Comparison of ENCODE assay signal across 22 cellular contexts in genomic region chr12:58882796-58883195, GRCh38. TPM values are rescaled to one million over a fixed set of nuclear protein-coding genes. Genes with fewer than 3 reads are reported as not detected.
DNase-seq lines count a peak whose midpoint lies in the region; ATAC-seq and TF ChIP-seq lines count a peak whose summit lies in the region.
"Had no signal": no experiment of that assay in that cellular context is flagged by ENCODE, and none has a peak within 500 bp of the region (broad histone marks: within the 10 kb centered on the region; RNA-seq: fewer than 3 reads in every experiment).

No MANE protein-coding gene starts in this region.

- no peak overlapping the region for H3K4me3 ChIP-seq in spleen
- H3K4me3 ChIP-seq: prostate gland, SJSA1 had no signal

- H3K4me3 Mint-ChIP-seq in brain: no peak overlapping the region
- no peak overlapping the region for H3K4me3 Mint-ChIP-seq in osteocyte (ENCODE audit: unreplicated experiment)
- H3K4me3 Mint-ChIP-seq: activated CD4-positive, alpha-beta T cell treated with anti-CD3 and anti-CD28 coated beads, Interleukin-2, amount 10 ng/mL, durations not matched to agents 24 days and 14 days; activated CD8-positive, alpha-beta memory T cell treated with anti-CD3 and anti-CD28 coated beads, Interleukin-2, amount 10 ng/mL, durations not matched to agents 7 days and 5 days; central memory CD8-positive, alpha-beta T cell; neural crest cell; stimulated activated memory B cell treated with anti-CD40 and anti-IgM and Interleukin-4, amounts not matched to agents 10 μg/mL and 1 μg/mL and 100 μg/mL, for 72 hours; T-helper 1 cell treated with Interleukin-12 subunit alpha and Interleukin-12 subunit beta and Interleukin-4 antibody, amounts not matched to agents 30 μg/mL and 1 μg/mL, for 36 hours had no signal

- H3K27me3 Mint-ChIP-seq in brain (no peaks in the 10 kb centered on the region), osteocyte (ENCODE audit: unreplicated experiment) (no peaks in the 10 kb centered on the region)
- H3K27me3 Mint-ChIP-seq: activated CD4-positive, alpha-beta T cell treated with anti-CD3 and anti-CD28 coated beads, Interleukin-2, amount 10 ng/mL, durations not matched to agents 24 days and 14 days; activated CD8-positive, alpha-beta memory T cell treated with anti-CD3 and anti-CD28 coated beads, Interleukin-2, amount 10 ng/mL, durations not matched to agents 7 days and 5 days; central memory CD8-positive, alpha-beta T cell; stimulated activated memory B cell treated with anti-CD40 and anti-IgM and Interleukin-4, amounts not matched to agents 10 μg/mL and 1 μg/mL and 100 μg/mL, for 72 hours had no signal

- peaks cover 0 to 16% (median 0%) of the 10 kb centered on the region in 6 donors for H3K4me1 ChIP-seq in spleen
- H3K4me1 ChIP-seq: prostate gland had no signal

- intact Hi-C loops in spleen (cut with DNase I; ENCODE audit: low total_unique reads): no loop called here

- H3K4me1 Mint-ChIP-seq in brain (peaks cover 67% of the 10 kb centered on the region), osteocyte (ENCODE audit: unreplicated experiment) (peaks cover 69% of the 10 kb centered on the region)
- H3K4me1 Mint-ChIP-seq: activated CD4-positive, alpha-beta T cell treated with anti-CD3 and anti-CD28 coated beads, Interleukin-2, amount 10 ng/mL, durations not matched to agents 24 days and 14 days; activated CD8-positive, alpha-beta memory T cell treated with anti-CD3 and anti-CD28 coated beads, Interleukin-2, amount 10 ng/mL, durations not matched to agents 7 days and 5 days; central memory CD8-positive, alpha-beta T cell; stimulated activated memory B cell treated with anti-CD40 and anti-IgM and Interleukin-4, amounts not matched to agents 10 μg/mL and 1 μg/mL and 100 μg/mL, for 72 hours had no signal

- H3K9me3 ChIP-seq in spleen: no peaks in the 10 kb centered on the region
- H3K9me3 ChIP-seq: prostate gland, SJSA1 had no signal

- peaks cover 0 to 49% (median 6%) of the 10 kb centered on the region in 6 donors for H3K36me3 ChIP-seq in spleen

- H3K36me3 Mint-ChIP-seq in brain: peaks cover 72% of the 10 kb centered on the region
- peaks cover 92% of the 10 kb centered on the region for H3K36me3 Mint-ChIP-seq in osteocyte (ENCODE audit: unreplicated experiment)
- H3K36me3 Mint-ChIP-seq: activated CD8-positive, alpha-beta memory T cell treated with anti-CD3 and anti-CD28 coated beads, Interleukin-2, amount 10 ng/mL, durations not matched to agents 7 days and 5 days; activated naive CD4-positive, alpha-beta T cell treated with anti-CD3 and anti-CD28 coated beads, Interleukin-2, amount 50 U/mL, for 72 hours; stimulated activated memory B cell treated with anti-CD40 and anti-IgM and Interleukin-4, amounts not matched to agents 10 μg/mL and 1 μg/mL and 100 μg/mL, for 72 hours had no signal

- DNase-seq in NCI-H1105 (lab: John Stamatoyannopoulos, UW): peak; percentile 18
- peak; percentile 13 for DNase-seq in NCI-H2196 (lab: John Stamatoyannopoulos, UW; ENCODE audit: unreplicated experiment)
- no peak for DNase-seq in osteocyte (ENCODE audit: extremely low spot score, unreplicated experiment)
- DNase-seq in spleen: no peak
- DNase-seq: activated CD4-positive, alpha-beta T cell treated with anti-CD3 and anti-CD28 coated beads, Interleukin-2, amount 10 ng/mL, durations not matched to agents 24 days and 14 days; activated CD8-positive, alpha-beta memory T cell treated with anti-CD3 and anti-CD28 coated beads, Interleukin-2, amount 10 ng/mL, durations not matched to agents 7 days and 5 days; DMS53; foreskin fibroblast; GF-D8; Kasumi-1; NCI-H226; stimulated activated CD4-positive, alpha-beta T cell treated with anti-CD3 and anti-CD28 coated beads, Interleukin-2, amount 100 ng/mL, for 24 hours had no signal

- ATAC-seq in HG03469 (IDR thresholded peaks at IDR 0.05; ENCODE audit: unreplicated experiment) (no peak), GM19463 (IDR thresholded peaks at IDR 0.05; ENCODE audit: unreplicated experiment) (no peak)
- ATAC-seq: activated CD8-positive, alpha-beta memory T cell treated with anti-CD3 and anti-CD28 coated beads, Interleukin-2, amount 10 ng/mL, durations not matched to agents 7 days and 5 days; activated naive CD4-positive, alpha-beta T cell treated with anti-CD3 and anti-CD28 coated beads, Interleukin-2, amount 50 U/mL, for 72 hours; stimulated activated memory B cell treated with anti-CD40 and anti-IgM and Interleukin-4, amounts not matched to agents 10 μg/mL and 1 μg/mL and 100 μg/mL, for 72 hours had no signal

- no peak for TF ChIP-seq CTCF in brain (conservative IDR thresholded peaks at IDR 0.05)
- TF ChIP-seq CTCF in osteocyte (IDR thresholded peaks at IDR 0.05): no peak
- TF ChIP-seq CTCF in spleen (IDR thresholded peaks at IDR 0.05 in 8 of 11, conservative IDR thresholded peaks at IDR 0.05 in 3 of 11): no peak

- WGBS in spleen, 5 donors: 89 to 96% (median 95%) methylated on average over 2 of the region's 2 CpGs

- H3K27me3 ChIP-seq in spleen (replicated peaks in 1 of 7): no peaks in the 10 kb centered on the region
- H3K27me3 ChIP-seq: SJSA1 had no signal

- H3K27ac Mint-ChIP-seq in brain (peak overlapping the region in 3 of 5 experiments; percentile 46 to 59 (median 59)), osteocyte (ENCODE audit: unreplicated experiment) (peak overlapping the region; percentile 78)
- H3K27ac Mint-ChIP-seq: activated CD4-positive, alpha-beta T cell treated with anti-CD3 and anti-CD28 coated beads, Interleukin-2, amount 10 ng/mL, durations not matched to agents 24 days and 14 days; activated CD8-positive, alpha-beta memory T cell treated with anti-CD3 and anti-CD28 coated beads, Interleukin-2, amount 10 ng/mL, durations not matched to agents 7 days and 5 days; activated naive CD4-positive, alpha-beta T cell treated with anti-CD3 and anti-CD28 coated beads, Interleukin-2, amount 50 U/mL, for 72 hours; stimulated activated memory B cell treated with anti-CD40 and anti-IgM and Interleukin-4, amounts not matched to agents 10 μg/mL and 1 μg/mL and 100 μg/mL, for 72 hours; T-helper 1 cell treated with Interleukin-12 subunit alpha and Interleukin-12 subunit beta and Interleukin-4 antibody, amounts not matched to agents 30 μg/mL and 1 μg/mL, for 36 hours had no signal

- H3K27ac ChIP-seq in spleen: no peak overlapping the region
- H3K27ac ChIP-seq: prostate gland, SJSA1 had no signal

- TF ChIP-seq POLR2A in spleen (IDR thresholded peaks at IDR 0.05): no peak

- H3K9me3 Mint-ChIP-seq in brain (no peaks in the 10 kb centered on the region), osteocyte (ENCODE audit: unreplicated experiment) (no peaks in the 10 kb centered on the region)
- H3K9me3 Mint-ChIP-seq: activated CD4-positive, alpha-beta T cell treated with anti-CD3 and anti-CD28 coated beads, Interleukin-2, amount 10 ng/mL, durations not matched to agents 24 days and 14 days; activated naive CD4-positive, alpha-beta T cell treated with anti-CD3 and anti-CD28 coated beads, Interleukin-2, amount 50 U/mL, for 72 hours; neural crest cell; stimulated activated memory B cell treated with anti-CD40 and anti-IgM and Interleukin-4, amounts not matched to agents 10 μg/mL and 1 μg/mL and 100 μg/mL, for 72 hours; T-helper 1 cell treated with Interleukin-12 subunit alpha and Interleukin-12 subunit beta and Interleukin-4 antibody, amounts not matched to agents 30 μg/mL and 1 μg/mL, for 36 hours had no signal

RNA-seq across cellular contexts. Expression of gene LRIG3, which starts 37.5 kb away (rescaled TPM):
- polyA plus RNA-seq in brain (ENCODE audit: insufficient read depth, low read depth, low replicate concordance) (4.8 TPM), spleen (1 to 10 TPM; 1.3 to 3.5 (median 2.3) TPM)
- total RNA-seq in osteocyte (241 and 249 TPM in 2 replicates), spleen (100 to 1,000 TPM in 1 of 7 donors, 10 to 100 TPM in 6; 20.7 to 110 (median 34.2) TPM)
- total RNA-seq: activated CD4-positive, alpha-beta T cell treated with anti-CD3 and anti-CD28 coated beads, Interleukin-2, amount 10 ng/mL, durations not matched to agents 24 days and 14 days; activated naive CD4-positive, alpha-beta T cell treated with anti-CD3 and anti-CD28 coated beads, Interleukin-2, amount 50 U/mL, for 72 hours had no signal

Comparison
In these comparisons a context has a peak if more than half of its experiments do, and no peak if none do; other contexts are left out.
1. DNase-seq: peak in NCI-H1105 (single experiment) and NCI-H2196 (single experiment); none in osteocyte (single experiment) and spleen (single experiment).